Comparison of ENCODE assay signal across 15 cellular contexts in the genomic region with DNA sequence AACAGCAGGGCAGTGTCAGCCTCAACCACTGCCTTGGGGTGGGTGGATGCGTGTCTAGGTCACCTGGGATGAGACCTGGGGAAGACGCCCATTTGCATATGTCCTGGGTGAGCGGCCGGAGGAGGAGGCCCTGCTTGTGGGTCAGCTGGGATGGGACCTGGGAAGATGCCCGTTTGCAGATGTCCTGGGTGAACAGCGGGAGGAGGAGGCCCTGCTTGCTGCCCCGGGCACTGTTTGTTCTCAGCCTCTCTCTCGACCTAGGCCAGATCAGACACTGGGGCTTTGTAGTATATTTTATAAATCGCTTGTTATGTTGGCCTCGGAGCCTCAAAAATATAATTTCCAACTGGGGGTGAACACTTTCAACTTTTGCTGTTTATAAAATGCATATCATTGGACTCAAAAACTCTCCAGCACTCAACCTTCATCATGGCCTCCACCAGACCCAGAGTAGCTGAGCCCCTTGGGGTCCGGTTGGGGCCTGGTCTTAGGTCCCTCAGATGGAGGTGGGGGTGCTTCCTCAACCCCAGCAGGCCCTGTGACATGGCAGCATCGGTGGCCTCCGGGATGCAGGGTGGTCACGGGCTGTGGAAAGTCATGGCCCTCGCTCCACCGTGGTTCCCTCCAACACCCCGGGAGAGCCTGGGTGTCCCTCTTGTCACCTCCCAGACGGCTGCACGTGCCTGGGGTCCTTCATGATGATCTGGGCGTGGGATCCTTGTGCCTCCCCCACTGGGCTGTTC.
DNase-seq lines count a peak whose midpoint lies in the region; ATAC-seq and TF ChIP-seq lines count a peak whose summit lies in the region.
"Had no signal": no experiment of that assay in that cellular context is flagged by ENCODE, and none has a peak within 500 bp of the region (broad histone marks: within the 10 kb centered on the region; RNA-seq: fewer than 3 reads in every experiment).

No MANE protein-coding gene starts in this region.

- H3K4me3 ChIP-seq in NT2/D1 (ENCODE audit: insufficient read length, low read depth), result no peak overlapping the region
- H3K4me3 ChIP-seq: GM23248, Peyer's patch had no signal

- H3K27ac Mint-ChIP-seq in nephron progenitor cell, result peak overlapping the region; percentile 66
- no peak overlapping the region for H3K27ac Mint-ChIP-seq in stimulated activated naive B cell treated with anti-CD40 and anti-IgM and Interleukin-4, amounts not matched to agents 10 μg/mL and 1 μg/mL and 100 μg/mL, for 72 hours

- peaks cover 12% of the 10 kb centered on the region for H3K36me3 Mint-ChIP-seq in nephron progenitor cell (ENCODE audit: low read depth)
- H3K36me3 Mint-ChIP-seq in stimulated activated naive B cell treated with anti-CD40 and anti-IgM and Interleukin-4, amounts not matched to agents 10 μg/mL and 1 μg/mL and 100 μg/mL, for 72 hours, result peaks cover 30 to 43% of the 10 kb centered on the region in 2 donors

- H3K9ac ChIP-seq in NT2/D1 (ENCODE audit: insufficient read length, low read depth), result peak overlapping the region; percentile 36
- H3K9ac ChIP-seq: GM23248 had no signal

- DNase-seq in NT2/D1 (ENCODE audit: low read depth, low spot score), result no peak
- DNase-seq in nephron progenitor cell, result no peak
- no peak for DNase-seq in stimulated activated naive B cell treated with anti-CD40 and anti-IgM and Interleukin-4, amounts not matched to agents 10 μg/mL and 1 μg/mL and 100 μg/mL, for 72 hours
- DNase-seq in NCI-H1105 treated with DMSO at 0.1 percent for 48 hours (lab: John Stamatoyannopoulos, UW), result no peak
- DNase-seq: BE2C; CD4-positive, alpha-beta memory T cell; GM23248; NCI-H1048; NCI-H2227 treated with DMSO at 0.1 percent for 48 hours; NCI-H524; Peyer's patch; SHP77 had no signal

- H3K27me3 ChIP-seq in NT2/D1 (ENCODE audit: insufficient read depth, insufficient read length), result no peaks in the 10 kb centered on the region
- H3K27me3 ChIP-seq: BE2C, Peyer's patch had no signal

- H3K36me3 ChIP-seq in NT2/D1 (ENCODE audit: insufficient read depth, insufficient read length, low read length), result peaks cover 49% of the 10 kb centered on the region

- no peaks in the 10 kb centered on the region for H3K9me3 ChIP-seq in NT2/D1 (ENCODE audit: insufficient read depth, low read length)
- H3K9me3 ChIP-seq: BE2C, Peyer's patch had no signal

- H3K27me3 Mint-ChIP-seq in nephron progenitor cell (ENCODE audit: low read depth, poor library complexity), result no peaks in the 10 kb centered on the region
- H3K27me3 Mint-ChIP-seq in stimulated activated naive B cell treated with anti-CD40 and anti-IgM and Interleukin-4, amounts not matched to agents 10 μg/mL and 1 μg/mL and 100 μg/mL, for 72 hours, result peaks cover 0 to 5% of the 10 kb centered on the region in 2 donors
- H3K27me3 Mint-ChIP-seq: CD4-positive, alpha-beta memory T cell had no signal

- H3K4me1 ChIP-seq in NT2/D1 (ENCODE audit: insufficient read depth, insufficient read length), result peaks cover 7% of the 10 kb centered on the region
- H3K4me1 ChIP-seq: BE2C, Peyer's patch had no signal

- peak overlapping the region; percentile 82 for H3K27ac ChIP-seq in cingulate gyrus (ENCODE audit: low read depth, low read length)
- H3K27ac ChIP-seq: GM23248, Peyer's patch had no signal

- H3K4me1 Mint-ChIP-seq in nephron progenitor cell, result no peaks in the 10 kb centered on the region
- H3K4me1 Mint-ChIP-seq in stimulated activated naive B cell treated with anti-CD40 and anti-IgM and Interleukin-4, amounts not matched to agents 10 μg/mL and 1 μg/mL and 100 μg/mL, for 72 hours, result peaks cover 16 to 55% of the 10 kb centered on the region in 2 donors

- H3K4me3 Mint-ChIP-seq in nephron progenitor cell, result no peak overlapping the region
- H3K4me3 Mint-ChIP-seq in stimulated activated naive B cell treated with anti-CD40 and anti-IgM and Interleukin-4, amounts not matched to agents 10 μg/mL and 1 μg/mL and 100 μg/mL, for 72 hours, result no peak overlapping the region
- H3K4me3 Mint-ChIP-seq: CD4-positive, alpha-beta memory T cell had no signal

- no peak for ATAC-seq in HG02981 (IDR thresholded peaks at IDR 0.05; ENCODE audit: unreplicated experiment)
- ATAC-seq in stimulated activated naive B cell treated with anti-CD40 and anti-IgM and Interleukin-4, amounts not matched to agents 10 μg/mL and 1 μg/mL and 100 μg/mL, for 72 hours (replicated peaks), result no peak
- no peak for ATAC-seq in HG03196 (IDR thresholded peaks at IDR 0.05; ENCODE audit: unreplicated experiment)

- no peak for TF ChIP-seq CTCF in nephron progenitor cell (IDR thresholded peaks at IDR 0.05)

- no peaks in the 10 kb centered on the region for H3K9me3 Mint-ChIP-seq in nephron progenitor cell
- H3K9me3 Mint-ChIP-seq in stimulated activated naive B cell treated with anti-CD40 and anti-IgM and Interleukin-4, amounts not matched to agents 10 μg/mL and 1 μg/mL and 100 μg/mL, for 72 hours, result peaks cover 0 to 2% of the 10 kb centered on the region in 2 donors
- H3K9me3 Mint-ChIP-seq: CD4-positive, alpha-beta memory T cell had no signal
